ENCODE assay signal across 9 cellular contexts in genomic region chr16:29126057-29126494, GRCh38.
DNase-seq lines count a peak whose midpoint lies in the region; TF ChIP-seq lines count a peak whose summit lies in the region.
"Had no signal": no experiment of that assay in that cellular context is flagged by ENCODE, and none has a peak within 500 bp of the region (broad histone marks: within the 10 kb centered on the region; RNA-seq: fewer than 3 reads in every experiment).

No MANE protein-coding gene starts in this region.

- DNase-seq in activated effector memory CD4-positive, alpha-beta T cell treated with anti-CD3 and anti-CD28 coated beads, Interleukin-2, amount 50 U/mL, for 16 hours: peak; percentile 57
- no peak for DNase-seq in activated effector memory CD4-positive, alpha-beta T cell treated with Interleukin-2 at 50 U/mL for 16 hours
- peak; percentile 29 for DNase-seq in SKM-1 treated with dmso at 0.1 percent for 144 hours (lab: John Stamatoyannopoulos, UW; ENCODE audit: unreplicated experiment)
- DNase-seq in cardiac septum (ENCODE audit: low spot score): peak; percentile 80
- DNase-seq in posterior vena cava (ENCODE audit: low spot score): peak; percentile 76
- no peak for DNase-seq in DMS79 treated with DMSO at 0.1 percent for 48 hours (lab: John Stamatoyannopoulos, UW)
- no peak for DNase-seq in NCI-H774 (lab: John Stamatoyannopoulos, UW)
- DNase-seq in brain microvascular endothelial cell: no peak
- DNase-seq: NCI-H2171 treated with DMSO at 0.1 percent for 48 hours had no signal

- intact Hi-C loops in cardiac septum (cut with DNase I) (no loop called here), posterior vena cava (cut with DNase I) (loop anchor here in 1 of 2 donors (10.0 kb wide), 1 partner anchor 129 kb away; no protein-coding TSS in a partner anchor)

- no peaks in the 10 kb centered on the region for H3K36me3 ChIP-seq in brain microvascular endothelial cell (replicated peaks)

- no peak overlapping the region for H3K27ac ChIP-seq in brain microvascular endothelial cell

- H3K4me3 ChIP-seq in brain microvascular endothelial cell (ENCODE audit: low read depth, low read length): no peak overlapping the region

- no peaks in the 10 kb centered on the region for H3K27me3 ChIP-seq in brain microvascular endothelial cell (replicated peaks)

- no peak for TF ChIP-seq CTCF in brain microvascular endothelial cell (IDR thresholded peaks at IDR 0.05; ENCODE audit: low read depth, low read length, missing control alignments)

- in situ Hi-C loops in brain microvascular endothelial cell (cut with HindIII; ENCODE audit: low pct_ligation_motif_present, low sequenced_read_pairs): no loop called here

Comparison
In these comparisons a context has a peak if more than half of its experiments do, and no peak if none do; other contexts are left out.
1. DNase-seq: peak in activated effector memory CD4-positive, alpha-beta T cell treated with anti-CD3 and anti-CD28 coated beads, Interleukin-2, amount 50 U/mL, for 16 hours (single experiment), SKM-1 treated with dmso at 0.1 percent for 144 hours (single experiment), cardiac septum (single experiment) and posterior vena cava (single experiment); none in activated effector memory CD4-positive, alpha-beta T cell treated with Interleukin-2 at 50 U/mL for 16 hours (single experiment), DMS79 treated with DMSO at 0.1 percent for 48 hours (single experiment), NCI-H774 (single experiment) and brain microvascular endothelial cell (single experiment).